ENCODE assay signal across 1 cellular context in genomic region chr7:1918881-1919525, GRCh38.
TF ChIP-seq lines count a peak whose summit lies in the region.

No MANE protein-coding gene starts in this region.

TF ChIP-seq in GM23338, 12 proteins besides CTCF, POLR2A, EP300 and RAD21 (continued from another document):
- TF ChIP-seq ZNF462 (CRISPR knock-in tag; IDR thresholded peaks at IDR 0.05) (no peak), ZNF114 (CRISPR knock-in tag; IDR thresholded peaks at IDR 0.05) (no peak)
TF ChIP-seq in GM23338: peak in this region for 0.
